Comparison of ENCODE assay signal across 8 cellular contexts in the genomic region with DNA sequence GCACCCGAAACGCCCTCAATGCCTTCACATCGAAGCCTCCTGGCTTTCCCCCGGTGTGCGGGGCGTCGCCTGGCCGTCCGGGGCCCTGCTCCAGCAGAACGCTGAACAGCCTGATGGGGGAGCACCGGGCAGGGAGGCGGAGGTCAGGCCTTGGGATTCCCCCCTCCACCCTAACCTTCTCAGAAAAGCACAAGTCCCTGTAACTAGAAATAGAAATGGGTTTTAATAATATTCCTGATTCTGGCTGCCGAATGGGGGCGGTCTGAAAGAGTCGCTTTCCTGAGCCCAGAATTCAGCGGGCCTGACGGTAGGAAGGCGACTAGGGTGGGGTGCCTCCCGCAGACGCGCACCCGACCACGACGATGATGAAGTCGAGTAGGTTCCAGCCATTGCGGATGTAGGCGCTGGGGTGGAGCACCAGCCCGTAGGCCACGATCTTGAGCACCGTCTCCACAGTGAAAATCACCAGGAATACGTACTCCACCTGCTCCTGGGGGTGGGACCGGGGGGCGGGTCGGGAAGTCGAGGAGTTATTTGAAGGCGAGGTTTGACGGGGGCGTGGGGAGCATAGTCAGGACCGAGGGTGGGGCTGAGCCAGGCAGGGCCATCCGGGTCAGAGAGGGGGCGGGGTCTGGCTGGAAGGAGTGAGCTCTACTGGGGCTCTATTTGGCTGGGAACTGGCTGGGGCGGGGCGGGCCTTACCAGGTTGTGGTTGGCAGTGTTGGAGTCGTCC. TPM values are rescaled to one million over a fixed set of nuclear protein-coding genes. Genes with fewer than 3 reads are reported as not detected.
DNase-seq lines count a peak whose midpoint lies in the region; ATAC-seq and TF ChIP-seq lines count a peak whose summit lies in the region.

No MANE protein-coding gene starts in this region.

- no peaks in the 10 kb centered on the region for H3K79me1 ChIP-seq in H9 (ENCODE audit: insufficient read depth, low read depth, low read length, poor library complexity, severe bottlenecking)

- H3K23me2 ChIP-seq in H9 (ENCODE audit: insufficient read length, low read depth, low read length, poor library complexity, severe bottlenecking): no peaks in the 10 kb centered on the region

- peaks cover 63 to 82% of the 10 kb centered on the region in 2 experiments for H3K9me3 Mint-ChIP-seq in H9
- H3K9me3 Mint-ChIP-seq in activated T-helper 17 cell treated with anti-CD3 and anti-CD28 coated beads, Interleukin-2, amount 50 U/mL, for 72 hours: no peaks in the 10 kb centered on the region

- peak overlapping the region; percentile 62 for H3K4me2 ChIP-seq in H9 (ENCODE audit: insufficient read depth, insufficient read length, low read length)

- H2AK5ac ChIP-seq in H9 (ENCODE audit: insufficient read length, low read length): no peak overlapping the region

- no peak overlapping the region for H2AFZ ChIP-seq in H9 (ENCODE audit: low read length)

- H3K4me1 Mint-ChIP-seq in H9: peaks cover 9 to 25% of the 10 kb centered on the region in 2 experiments
- H3K4me1 Mint-ChIP-seq in activated T-helper 17 cell treated with anti-CD3 and anti-CD28 coated beads, Interleukin-2, amount 50 U/mL, for 72 hours: peaks cover 5% of the 10 kb centered on the region

- DNase-seq in Daoy (ENCODE audit: low read depth): peak; percentile 67
- peak; percentile 86 for DNase-seq in H9
- peak; percentile 53 for DNase-seq in NCI-H774 (lab: John Stamatoyannopoulos, UW)
- DNase-seq in left cardiac atrium: peak; percentile 86
- peak; percentile 16 to 22 for DNase-seq in gastrocnemius medialis
- DNase-seq in kidney glomerular epithelial cell (lab: John Stamatoyannopoulos, UW): no peak
- DNase-seq in mesenteric fat pad (ENCODE audit: low spot score): no peak

- H4K91ac ChIP-seq in H9 (ENCODE audit: insufficient read length, low read depth, low read length): no peak overlapping the region

- peak overlapping the region; percentile 69 to 81 for H3K4me3 Mint-ChIP-seq in H9
- peak overlapping the region; percentile 72 for H3K4me3 Mint-ChIP-seq in activated T-helper 17 cell treated with anti-CD3 and anti-CD28 coated beads, Interleukin-2, amount 50 U/mL, for 72 hours

- H3K27ac ChIP-seq in H9 (ENCODE audit: insufficient read length, low read depth, low read length): no peak overlapping the region
- H3K27ac ChIP-seq in gastrocnemius medialis: no peak overlapping the region

- H3K18ac ChIP-seq in H9 (ENCODE audit: insufficient read length, low read depth, low read length): peak overlapping the region; percentile 35

- H2BK12ac ChIP-seq in H9 (ENCODE audit: insufficient read length, low read depth, low read length): no peak overlapping the region

- H4K8ac ChIP-seq in H9 (replicated peaks; ENCODE audit: insufficient read length, low read depth, low read length): no peak overlapping the region

- H3K9me3 ChIP-seq in H9 (ENCODE audit: control insufficient read depth, low read depth, low read length) (peaks cover 16% of the 10 kb centered on the region), gastrocnemius medialis (no peaks in the 10 kb centered on the region)

- intact Hi-C loops in left cardiac atrium (cut with DNase I): no loop called here
- intact Hi-C loops in gastrocnemius medialis (cut with DNase I; ENCODE audit: low total_unique reads): no loop called here

- WGBS in H9 (ENCODE audit: extremely low coverage, insufficient read length, low lambda C conversion rate): no CpG with 5 or more reads among the region's 44 CpGs

- TF ChIP-seq CTCF in H9 (conservative IDR thresholded peaks at IDR 0.05) (peak; percentile 33; the same call in 1 of the 3 replicates), gastrocnemius medialis (IDR thresholded peaks at IDR 0.05 in 4 of 5, conservative IDR thresholded peaks at IDR 0.05 in 1 of 5) (no peak)

- peak; percentile 89 for ATAC-seq in activated T-helper 17 cell treated with anti-CD3 and anti-CD28 coated beads, Interleukin-2, amount 50 U/mL, for 72 hours (replicated peaks)
- ATAC-seq in left cardiac atrium (peak; percentile 64 to 87), gastrocnemius medialis (no peak)

- H4K5ac ChIP-seq in H9 (ENCODE audit: insufficient read length, low read depth, low read length): no peak overlapping the region

- H3K14ac ChIP-seq in H9 (ENCODE audit: insufficient read depth, low read length): 0 out of 2 replicates have a peak overlapping the region, but pooled peaks have one; percentile 1

- no peak overlapping the region for H2BK5ac ChIP-seq in H9 (ENCODE audit: insufficient read length, low read length)

- no peak overlapping the region for H2BK20ac ChIP-seq in H9 (ENCODE audit: low read depth, low read length, poor library complexity, severe bottlenecking)

- peaks cover 0 to 4% (median 1%) of the 10 kb centered on the region in 3 experiments; a peak in 4 of 7 replicates for H3K36me3 Mint-ChIP-seq in H9 (ENCODE audit: insufficient read depth in 1 of 3, low read depth in 3 of 3)
- H3K36me3 Mint-ChIP-seq in activated T-helper 17 cell treated with anti-CD3 and anti-CD28 coated beads, Interleukin-2, amount 50 U/mL, for 72 hours (ENCODE audit: low read depth): peaks cover 6% of the 10 kb centered on the region

- TF ChIP-seq POLR2A in gastrocnemius medialis (IDR thresholded peaks at IDR 0.05): no peak

- H4K20me1 ChIP-seq in H9 (ENCODE audit: control insufficient read depth, insufficient read depth, insufficient read length): no peaks in the 10 kb centered on the region

- H3K23ac ChIP-seq in H9 (ENCODE audit: insufficient read length, low read depth, low read length): no peak overlapping the region

- H3T11ph ChIP-seq in H9 (ENCODE audit: low read length): no peak overlapping the region

- H3K27me3 ChIP-seq in H9 (ENCODE audit: insufficient read depth, low read length) (no peaks in the 10 kb centered on the region), gastrocnemius medialis (peaks cover 0 to 3% (median 0%) of the 10 kb centered on the region in 3 donors)

- no peak overlapping the region for H3K9ac ChIP-seq in H9 (ENCODE audit: extremely low read depth, insufficient read length, low read length)

- H3K4me3 ChIP-seq in gastrocnemius medialis: peak overlapping the region in 3 of 4 donors; percentile 33 to 40 (median 39)

- H3K79me2 ChIP-seq in H9 (ENCODE audit: insufficient read depth, low read length): no peaks in the 10 kb centered on the region

- H2BK15ac ChIP-seq in H9 (ENCODE audit: low read depth, low read length): no peak overlapping the region

- no peak overlapping the region for H3K4ac ChIP-seq in H9 (ENCODE audit: low read depth, low read length)

- no peaks in the 10 kb centered on the region for H3K36me3 ChIP-seq in gastrocnemius medialis

- in situ Hi-C loops in gastrocnemius medialis (cut with MboI; ENCODE audit: low sequenced_read_pairs in 4 of 4): no loop called here

- H3K27me3 Mint-ChIP-seq in H9 (ENCODE audit: low read depth): peaks cover 4% of the 10 kb centered on the region
- no peaks in the 10 kb centered on the region for H3K27me3 Mint-ChIP-seq in activated T-helper 17 cell treated with anti-CD3 and anti-CD28 coated beads, Interleukin-2, amount 50 U/mL, for 72 hours

- H3K56ac ChIP-seq in H9 (ENCODE audit: insufficient read length, low read depth, low read length): no peak overlapping the region

- no peaks in the 10 kb centered on the region; the same call in 1 of the 2 replicates for H3K4me1 ChIP-seq in H9 (ENCODE audit: insufficient read depth, low read length)
- H3K4me1 ChIP-seq in gastrocnemius medialis: no peaks in the 10 kb centered on the region

- H3K27ac Mint-ChIP-seq in H9: peak overlapping the region in 2 of 3 experiments; percentile 68 to 88; a peak in 4 of 7 replicates
- peak overlapping the region; percentile 73 for H3K27ac Mint-ChIP-seq in activated T-helper 17 cell treated with anti-CD3 and anti-CD28 coated beads, Interleukin-2, amount 50 U/mL, for 72 hours

- H2BK120ac ChIP-seq in H9 (ENCODE audit: low read depth, low read length, poor library complexity, severe bottlenecking): no peak overlapping the region

RNA-seq across cellular contexts. Expression of gene CACNA1F, which starts 2.5 kb away (rescaled TPM):
- not detected in 2 replicates for total RNA-seq in Daoy (2014; rRNA removed; shearing (Covaris generic))
- total RNA-seq in H9 (2021): 0.94 and 1.4 TPM in 2 replicates
- 1 to 10 TPM in 1 of 2 donors, under 1 TPM in 1; 0.82 to 6.2 TPM for total RNA-seq in activated T-helper 17 cell treated with anti-CD3 and anti-CD28 coated beads, Interleukin-2, amount 50 U/mL, for 72 hours
- under 1 TPM; 0.03 to 0.21 TPM for total RNA-seq in left cardiac atrium
- total RNA-seq in gastrocnemius medialis: not detected
- total RNA-seq in mesenteric fat pad: not detected

RNA-seq across cellular contexts. Expression of gene CCDC22, which starts 4.6 kb away (rescaled TPM):
- 12.3 and 12.4 TPM in 2 replicates for total RNA-seq in Daoy (2014; rRNA removed; shearing (Covaris generic))
- total RNA-seq in H9 (2021): 12.1 and 12.2 TPM in 2 replicates
- total RNA-seq in activated T-helper 17 cell treated with anti-CD3 and anti-CD28 coated beads, Interleukin-2, amount 50 U/mL, for 72 hours: 10 to 100 TPM; 21.7 to 33.0 TPM
- 10 to 100 TPM in 1 of 2 donors, 1 to 10 TPM in 1; 8.8 to 10.7 TPM for total RNA-seq in left cardiac atrium
- total RNA-seq in gastrocnemius medialis: 10 to 100 TPM; 11.1 to 22.0 (median 17.0) TPM
- 12.3 TPM for total RNA-seq in mesenteric fat pad

RNA-seq across cellular contexts. Expression of gene SYP, which starts 30.7 kb away (rescaled TPM):
- total RNA-seq in Daoy (2014; rRNA removed; shearing (Covaris generic)): 7.5 and 7.6 TPM in 2 replicates
- total RNA-seq in H9 (2021) (1.8 and 2.1 TPM in 2 replicates), left cardiac atrium (1 to 10 TPM; 1.8 to 2.8 TPM), gastrocnemius medialis (1 to 10 TPM in 1 of 4 donors, under 1 TPM in 3; 0.15 to 3.9 (median 0.40) TPM), mesenteric fat pad (1.00 TPM)
- 10 to 100 TPM; 16.6 to 53.4 TPM for total RNA-seq in activated T-helper 17 cell treated with anti-CD3 and anti-CD28 coated beads, Interleukin-2, amount 50 U/mL, for 72 hours

RNA-seq across cellular contexts. Expression of gene FOXP3, which starts 33.8 kb away (rescaled TPM):
- total RNA-seq in Daoy (2014; rRNA removed; shearing (Covaris generic)): not detected in 2 replicates
- total RNA-seq in H9 (2021): 0.68 and 0.81 TPM in 2 replicates
- total RNA-seq in activated T-helper 17 cell treated with anti-CD3 and anti-CD28 coated beads, Interleukin-2, amount 50 U/mL, for 72 hours: 100 to 1,000 TPM in 1 of 2 donors, 10 to 100 TPM in 1; 80.4 to 109 TPM
- total RNA-seq in left cardiac atrium: not detected
- not detected for total RNA-seq in gastrocnemius medialis
- total RNA-seq in mesenteric fat pad: not detected

RNA-seq across cellular contexts. Expression of gene PPP1R3F, which starts 38.9 kb away (rescaled TPM):
- total RNA-seq in Daoy (2014; rRNA removed; shearing (Covaris generic)): 6.5 and 7.2 TPM in 2 replicates
- total RNA-seq in H9 (2021): 6.9 and 7.3 TPM in 2 replicates
- 1 to 10 TPM; 6.6 to 8.8 TPM for total RNA-seq in activated T-helper 17 cell treated with anti-CD3 and anti-CD28 coated beads, Interleukin-2, amount 50 U/mL, for 72 hours
- 10 to 100 TPM; 17.5 to 22.5 TPM for total RNA-seq in left cardiac atrium
- total RNA-seq in gastrocnemius medialis: 10 to 100 TPM; 24.0 to 49.6 (median 34.2) TPM
- total RNA-seq in mesenteric fat pad: 2.2 TPM

Comparison
In these comparisons a context has a peak if more than half of its experiments do, and no peak if none do; other contexts are left out.
1. DNase-seq: peak in Daoy (single experiment), H9 (single experiment), NCI-H774 (single experiment), left cardiac atrium (single experiment) and gastrocnemius medialis (2 of 2); none in kidney glomerular epithelial cell (single experiment) and mesenteric fat pad (single experiment).
2. ATAC-seq: peak in activated T-helper 17 cell treated with anti-CD3 and anti-CD28 coated beads, Interleukin-2, amount 50 U/mL, for 72 hours (single experiment) and left cardiac atrium (2 of 2); none in gastrocnemius medialis (0 of 2).